ENCODE assay signal across 8 cellular contexts in the genomic region with DNA sequence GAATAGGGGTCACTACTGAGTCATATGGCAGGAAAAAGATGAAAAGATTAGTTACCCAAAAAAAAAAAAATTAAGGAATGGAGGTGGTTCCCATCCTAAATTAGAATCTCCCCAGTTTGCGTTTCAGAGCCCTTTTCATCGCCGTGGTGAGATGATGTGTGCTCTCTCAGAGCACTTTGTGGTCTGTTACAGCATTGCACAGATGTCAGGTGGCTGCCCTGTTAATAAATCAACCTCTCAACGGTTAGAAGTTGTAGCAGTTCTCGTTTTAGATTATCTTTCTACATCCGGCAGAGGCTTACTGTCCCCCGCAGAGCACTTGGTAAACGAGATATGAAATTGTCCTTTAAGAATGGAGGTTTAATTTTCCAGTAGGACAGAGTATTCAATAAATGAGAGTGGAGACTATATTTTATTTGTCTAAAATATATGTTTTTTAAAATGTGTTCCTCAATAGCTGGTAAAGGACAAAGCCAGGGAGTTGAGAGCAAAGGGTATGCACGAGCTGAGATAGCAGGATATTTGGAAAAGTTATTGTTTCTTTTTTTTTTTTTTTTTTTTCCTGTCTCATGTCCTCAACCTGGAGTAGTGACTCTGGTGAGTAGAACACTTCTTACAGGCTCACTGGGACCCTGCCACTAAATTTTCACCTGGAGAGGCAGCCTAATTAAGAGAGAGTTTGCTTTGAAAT. TPM values are rescaled to one million over a fixed set of nuclear protein-coding genes. Genes with fewer than 3 reads are reported as not detected.
DNase-seq lines count a peak whose midpoint lies in the region; ATAC-seq, FAIRE-seq and TF ChIP-seq lines count a peak whose summit lies in the region.

No MANE protein-coding gene starts in this region.

- H3K4me2 ChIP-seq in A549 = peak overlapping the region; percentile 19; the same call in 1 of the 3 replicates

- TF ChIP-seq RAD21 in A549 (conservative IDR thresholded peaks at IDR 0.05 in 1 of 2, IDR thresholded peaks at IDR 0.05 in 1 of 2) = no peak

- peaks cover 15% of the 10 kb centered on the region for H3K36me3 Mint-ChIP-seq in activated naive CD8-positive, alpha-beta T cell treated with anti-CD3 and anti-CD28 coated beads, Interleukin-2, amount 10 ng/mL, durations not matched to agents 7 days and 5 days
- peaks cover 0 to 28% (median 18%) of the 10 kb centered on the region in 5 donors for H3K36me3 Mint-ChIP-seq in naive thymus-derived CD4-positive, alpha-beta T cell

- peak overlapping the region; percentile 27 for H3K27ac Mint-ChIP-seq in activated naive CD8-positive, alpha-beta T cell treated with anti-CD3 and anti-CD28 coated beads, Interleukin-2, amount 10 ng/mL, durations not matched to agents 7 days and 5 days
- H3K27ac Mint-ChIP-seq in naive thymus-derived CD4-positive, alpha-beta T cell = peak overlapping the region in 6 of 9 donors; percentile 4 to 69 (median 16)

- H3K36me3 ChIP-seq in naive thymus-derived CD4-positive, alpha-beta T cell (ENCODE audit: control insufficient read depth in 2 of 3, insufficient read depth in 3 of 3, low read length in 3 of 3) = no peaks in the 10 kb centered on the region

- H3K4me1 ChIP-seq in A549 = peaks cover 78% of the 10 kb centered on the region
- peaks cover 0 to 7% of the 10 kb centered on the region in 2 donors for H3K4me1 ChIP-seq in naive thymus-derived CD4-positive, alpha-beta T cell (ENCODE audit: control insufficient read depth in 2 of 2, insufficient read depth in 2 of 2, low read length in 2 of 2)

- TF ChIP-seq POLR2A in A549 (IDR thresholded peaks at IDR 0.05; ENCODE audit: low read length) = no peak

- H3K4me1 Mint-ChIP-seq in activated naive CD8-positive, alpha-beta T cell treated with anti-CD3 and anti-CD28 coated beads, Interleukin-2, amount 10 ng/mL, durations not matched to agents 7 days and 5 days = peaks cover 13% of the 10 kb centered on the region
- H3K4me1 Mint-ChIP-seq in naive thymus-derived CD4-positive, alpha-beta T cell = peaks cover 10 to 53% (median 37%) of the 10 kb centered on the region in 7 donors

- ATAC-seq in A549 (peak; percentile 45 to 56; a peak in 3 of 6 replicates), GM18520 (IDR thresholded peaks at IDR 0.05; ENCODE audit: unreplicated experiment) (peak; percentile 91), HG02884 (IDR thresholded peaks at IDR 0.05; ENCODE audit: unreplicated experiment) (peak; percentile 80)
- ATAC-seq in activated naive CD8-positive, alpha-beta T cell treated with anti-CD3 and anti-CD28 coated beads, Interleukin-2, amount 10 ng/mL, durations not matched to agents 7 days and 5 days (ENCODE audit: low read depth) = peak; percentile 90
- ATAC-seq in naive thymus-derived CD4-positive, alpha-beta T cell = peak; percentile 83

- H3K9me3 ChIP-seq in A549 = no peaks in the 10 kb centered on the region
- no peaks in the 10 kb centered on the region for H3K9me3 ChIP-seq in naive thymus-derived CD4-positive, alpha-beta T cell (ENCODE audit: control insufficient read depth in 2 of 3, low read length in 3 of 3)

- POLR2A ChIA-PET in A549 (lab: Yijun Ruan, JAX) = no interaction called here
- POLR2A ChIA-PET in activated naive CD8-positive, alpha-beta T cell treated with anti-CD3 and anti-CD28 coated beads, Interleukin-2, amount 10 ng/mL, durations not matched to agents 7 days and 5 days (lab: Charles Lee) = no interaction called here
- POLR2A ChIA-PET in naive thymus-derived CD4-positive, alpha-beta T cell (lab: Charles Lee) = interaction anchor here (1.3 kb wide), 1 partner anchor 27 kb away, joined by 3 read pairs; a partner anchor contains a TSS

- H3K27ac ChIP-seq in A549 = peak overlapping the region in 1 of 2 experiments; percentile 58; a peak in 3 of 6 replicates
- no peak overlapping the region for H3K27ac ChIP-seq in naive thymus-derived CD4-positive, alpha-beta T cell (ENCODE audit: low read depth, low read length)

- TF ChIP-seq CTCF in A549 (IDR thresholded peaks at IDR 0.05) = no peak

- H3K27me3 Mint-ChIP-seq in activated naive CD8-positive, alpha-beta T cell treated with anti-CD3 and anti-CD28 coated beads, Interleukin-2, amount 10 ng/mL, durations not matched to agents 7 days and 5 days = no peaks in the 10 kb centered on the region
- H3K27me3 Mint-ChIP-seq in naive thymus-derived CD4-positive, alpha-beta T cell = no peaks in the 10 kb centered on the region

- peak in 1 of 2 experiments; percentile 11 for DNase-seq in A549 (ENCODE audit: low read depth in 1 of 2, low spot score in 1 of 2)
- DNase-seq in NCI-H187 (lab: John Stamatoyannopoulos, UW) = peak; percentile 74 to 75
- no peak for DNase-seq in activated naive CD8-positive, alpha-beta T cell treated with anti-CD3 and anti-CD28 coated beads, Interleukin-2, amount 10 ng/mL, durations not matched to agents 7 days and 5 days
- DNase-seq in naive thymus-derived CD4-positive, alpha-beta T cell = peak in 1 of 9 donors; percentile 28
- DNase-seq in mesenteric fat pad (ENCODE audit: low spot score) = no peak
- DNase-seq in NCI-H2029 treated with DMSO at 0.1 percent for 48 hours (lab: John Stamatoyannopoulos, UW) = no peak

- CTCF ChIA-PET in A549 (lab: Yijun Ruan, JAX) = interaction anchor here (2.0 kb wide), 1 partner anchor 39 kb away, joined by 5 read pairs; no protein-coding TSS in a partner anchor
- CTCF ChIA-PET in naive thymus-derived CD4-positive, alpha-beta T cell (lab: Charles Lee) = interaction anchor here (1.3 kb wide), 1 partner anchor 27 kb away, joined by 3 read pairs; a partner anchor contains a TSS

- no peak for TF ChIP-seq EP300 in A549 (IDR thresholded peaks at IDR 0.05)

- H3K4me3 Mint-ChIP-seq in activated naive CD8-positive, alpha-beta T cell treated with anti-CD3 and anti-CD28 coated beads, Interleukin-2, amount 10 ng/mL, durations not matched to agents 7 days and 5 days = peak overlapping the region; percentile 48
- peak overlapping the region in 9 of 10 donors; percentile 7 to 61 (median 51) for H3K4me3 Mint-ChIP-seq in naive thymus-derived CD4-positive, alpha-beta T cell

- H3K4me3 ChIP-seq in A549 = no peak overlapping the region
- H3K4me3 ChIP-seq in naive thymus-derived CD4-positive, alpha-beta T cell (ENCODE audit: low read length) = no peak overlapping the region

- H3K9me3 Mint-ChIP-seq in activated naive CD8-positive, alpha-beta T cell treated with anti-CD3 and anti-CD28 coated beads, Interleukin-2, amount 10 ng/mL, durations not matched to agents 7 days and 5 days = no peaks in the 10 kb centered on the region
- H3K9me3 Mint-ChIP-seq in naive thymus-derived CD4-positive, alpha-beta T cell = no peaks in the 10 kb centered on the region

- 67% methylated on average over 9 of the region's 9 CpGs for WGBS in A549 (ENCODE audit: missing lambda C conversion rate)

- no peak for FAIRE-seq in A549 (lab: Jason Lieb, UNC)

- intact Hi-C loops in naive thymus-derived CD4-positive, alpha-beta T cell (cut with micrococcal nuclease) = loop anchor here in 1 of 2 donors (2.0 kb wide), 1 partner anchor 25 kb away; no protein-coding TSS in a partner anchor

- H3K27me3 ChIP-seq in naive thymus-derived CD4-positive, alpha-beta T cell (ENCODE audit: control insufficient read depth in 2 of 2, insufficient read depth in 2 of 2, low read length in 2 of 2) = no peaks in the 10 kb centered on the region

TF ChIP-seq in A549, 52 proteins besides CTCF, POLR2A, EP300 and RAD21:
- TF ChIP-seq JUNB (IDR thresholded peaks at IDR 0.05) = no peak
- no peak for TF ChIP-seq HDAC2 (IDR thresholded peaks at IDR 0.05)
- no peak for TF ChIP-seq FOXS1 (CRISPR knock-in tag; IDR thresholded peaks at IDR 0.05)
- TF ChIP-seq RFX5 (IDR thresholded peaks at IDR 0.05) = no peak
- no peak for TF ChIP-seq SREBF2 (IDR thresholded peaks at IDR 0.05)
- TF ChIP-seq, protein P1, sequence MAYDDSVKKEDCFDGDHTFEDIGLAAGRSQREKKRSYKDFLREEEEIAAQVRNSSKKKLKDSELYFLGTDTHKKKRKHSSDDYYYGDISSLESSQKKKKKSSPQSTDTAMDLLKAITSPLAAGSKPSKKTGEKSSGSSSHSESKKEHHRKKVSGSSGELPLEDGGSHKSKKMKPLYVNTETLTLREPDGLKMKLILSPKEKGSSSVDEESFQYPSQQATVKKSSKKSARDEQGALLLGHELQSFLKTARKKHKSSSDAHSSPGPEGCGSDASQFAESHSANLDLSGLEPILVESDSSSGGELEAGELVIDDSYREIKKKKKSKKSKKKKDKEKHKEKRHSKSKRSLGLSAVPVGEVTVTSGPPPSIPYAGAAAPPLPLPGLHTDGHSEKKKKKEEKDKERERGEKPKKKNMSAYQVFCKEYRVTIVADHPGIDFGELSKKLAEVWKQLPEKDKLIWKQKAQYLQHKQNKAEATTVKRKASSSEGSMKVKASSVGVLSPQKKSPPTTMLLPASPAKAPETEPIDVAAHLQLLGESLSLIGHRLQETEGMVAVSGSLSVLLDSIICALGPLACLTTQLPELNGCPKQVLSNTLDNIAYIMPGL (CRISPR knock-in tag; IDR thresholded peaks at IDR 0.05; ENCODE audit: borderline replicate concordance) = no peak
- no peak for TF ChIP-seq MAFK (IDR thresholded peaks at IDR 0.05; ENCODE audit: partially characterized antibody)
- TF ChIP-seq RNF2 (IDR thresholded peaks at IDR 0.05; ENCODE audit: borderline replicate concordance, low read depth) = no peak
- TF ChIP-seq EHF (CRISPR knock-in tag; IDR thresholded peaks at IDR 0.05) = no peak
- no peak for TF ChIP-seq CEBPB (IDR thresholded peaks at IDR 0.05)

RNA-seq across cellular contexts. Expression of a gene that starts 26.9 kb away (rescaled TPM):
- polyA plus RNA-seq in A549 (2011; rRNA removed) = 15.4 and 29.8 TPM in 2 replicates
- polyA plus RNA-seq in A549 (2012; cell fraction: cytosol; rRNA removed) = 4.5 and 5.5 TPM in 2 replicates
- polyA plus RNA-seq in A549 (2012; cell fraction: nucleus; rRNA removed) = 3.8 and 7.8 TPM in 2 replicates
- 11.3 to 13.7 TPM (median 12.2 TPM) in 3 replicates for polyA plus RNA-seq in A549 (2017; fragmentation: RNase III; extraction: RNeasy Plus Mini Kit Qiagen cat#74134 plus additional on column Dnase treatment)
- polyA minus RNA-seq in A549 (2011; rRNA and poly(A)+ RNA removed) = 55.6 and 59.6 TPM in 2 replicates
- 10 to 100 TPM; 57.1 to 62.5 TPM for total RNA-seq in activated naive CD8-positive, alpha-beta T cell treated with anti-CD3 and anti-CD28 coated beads, Interleukin-2, amount 10 ng/mL, durations not matched to agents 7 days and 5 days
- 10 to 100 TPM; 65.8 to 88.6 (median 78.7) TPM for total RNA-seq in naive thymus-derived CD4-positive, alpha-beta T cell
- polyA plus RNA-seq in naive thymus-derived CD4-positive, alpha-beta T cell = 10 to 100 TPM; 20.8 to 35.3 TPM
- total RNA-seq in mesenteric fat pad = 122 TPM

Comparison
In these comparisons a context has a peak if more than half of its experiments do, and no peak if none do; other contexts are left out.
1. DNase-seq: peak in NCI-H187 (2 of 2); none in activated naive CD8-positive, alpha-beta T cell treated with anti-CD3 and anti-CD28 coated beads, Interleukin-2, amount 10 ng/mL, durations not matched to agents 7 days and 5 days (single experiment), mesenteric fat pad (single experiment) and NCI-H2029 treated with DMSO at 0.1 percent for 48 hours (single experiment).
2. Peak in every context shown above with its lines, with median percentiles within 50 percentile points of each other: ATAC-seq.